ENCODE assay signal across 1 cellular context in genomic region chr14:35365130-35366047, GRCh38.
TF ChIP-seq lines count a peak whose summit lies in the region.

No MANE protein-coding gene starts in this region.

TF ChIP-seq in K562, 482 proteins besides CTCF, POLR2A, EP300 and RAD21 (continued from another document and continues in another):
- no peak for TF ChIP-seq GMEB1 (CRISPR knock-in tag; IDR thresholded peaks at IDR 0.05)
- TF ChIP-seq ERF (CRISPR knock-in tag; IDR thresholded peaks at IDR 0.05), result no peak
- TF ChIP-seq CBX8 (IDR thresholded peaks at IDR 0.05; ENCODE audit: borderline replicate concordance, extremely low read depth, low read depth, low read length, poor library complexity, severe bottlenecking), result no peak
- no peak for TF ChIP-seq RFX5 (IDR thresholded peaks at IDR 0.05; ENCODE audit: low read depth, low read length)
- TF ChIP-seq SAFB2 (IDR thresholded peaks at IDR 0.05; ENCODE audit: borderline replicate concordance, low read depth, low read length, severe bottlenecking), result no peak
- no peak for TF ChIP-seq CHD1 (IDR thresholded peaks at IDR 0.05; ENCODE audit: low read length)
- TF ChIP-seq CBFB (CRISPR knock-in tag; IDR thresholded peaks at IDR 0.05), result no peak
- TF ChIP-seq ZNF354B (CRISPR knock-in tag; IDR thresholded peaks at IDR 0.05), result no peak
- TF ChIP-seq STAT5B (CRISPR knock-in tag; IDR thresholded peaks at IDR 0.05), result no peak
- TF ChIP-seq MXD1 (CRISPR knock-in tag; IDR thresholded peaks at IDR 0.05; ENCODE audit: borderline replicate concordance, poor library complexity, severe bottlenecking), result no peak
- TF ChIP-seq PTRF (tag; IDR thresholded peaks at IDR 0.05), result no peak
- TF ChIP-seq GABPA (tag; conservative IDR thresholded peaks at IDR 0.05; ENCODE audit: low read depth), result peak; percentile 60
- no peak for TF ChIP-seq ZNF133 (CRISPR knock-in tag; IDR thresholded peaks at IDR 0.05)
- TF ChIP-seq NBN (IDR thresholded peaks at IDR 0.05; ENCODE audit: low read depth), result no peak
- no peak; the same call in 1 of the 2 replicates for TF ChIP-seq NCOR1 (IDR thresholded peaks at IDR 0.05)
- TF ChIP-seq SIN3A (IDR thresholded peaks at IDR 0.05; ENCODE audit: borderline replicate concordance in 2 of 2, control insufficient read depth in 1 of 2, low read depth in 2 of 2, low read length in 2 of 2), result no peak
- no peak for TF ChIP-seq SREBF2 (CRISPR knock-in tag; IDR thresholded peaks at IDR 0.05)
- peak; percentile 56 for TF ChIP-seq VEZF1 (CRISPR knock-in tag; IDR thresholded peaks at IDR 0.05)
- TF ChIP-seq HNRNPLL (IDR thresholded peaks at IDR 0.05; ENCODE audit: low read depth, low read length, poor library complexity, severe bottlenecking), result no peak
- no peak for TF ChIP-seq LARP7 (IDR thresholded peaks at IDR 0.05)
- no peak; the same call in 1 of the 2 replicates for TF ChIP-seq ZBTB2 (IDR thresholded peaks at IDR 0.05)
- no peak for TF ChIP-seq NR2F6 (CRISPR knock-in tag; IDR thresholded peaks at IDR 0.05)
- no peak for TF ChIP-seq SNAPC5 (CRISPR knock-in tag; IDR thresholded peaks at IDR 0.05)
- no peak for TF ChIP-seq DNMT1 (IDR thresholded peaks at IDR 0.05)
- TF ChIP-seq GTF2A2 (tag; IDR thresholded peaks at IDR 0.05), result no peak
- no peak for TF ChIP-seq RB1 (IDR thresholded peaks at IDR 0.05; ENCODE audit: low read depth)
- TF ChIP-seq NCOA1 (IDR thresholded peaks at IDR 0.05; ENCODE audit: low read depth), result no peak
- TF ChIP-seq HOMEZ (CRISPR knock-in tag; IDR thresholded peaks at IDR 0.05), result no peak
- TF ChIP-seq CHAMP1 (IDR thresholded peaks at IDR 0.05), result no peak
- TF ChIP-seq ZNF695 (CRISPR knock-in tag; IDR thresholded peaks at IDR 0.05), result no peak
- TF ChIP-seq TAF7 (tag; IDR thresholded peaks at IDR 0.05), result no peak
- no peak for TF ChIP-seq ZKSCAN1 (IDR thresholded peaks at IDR 0.05; ENCODE audit: low read depth, low read length)
- no peak for TF ChIP-seq ZNF239 (CRISPR knock-in tag; IDR thresholded peaks at IDR 0.05)
- TF ChIP-seq E2F6 (IDR thresholded peaks at IDR 0.05; ENCODE audit: borderline replicate concordance in 1 of 2, extremely low read depth in 1 of 2, insufficient read depth in 1 of 2, insufficient read length in 1 of 2, low read depth in 1 of 2, low read length in 1 of 2, poor library complexity in 1 of 2, severe bottlenecking in 1 of 2), result peak; percentile 71 to 81
- TF ChIP-seq ZNF347 (CRISPR knock-in tag; IDR thresholded peaks at IDR 0.05; ENCODE audit: low read depth), result no peak
- TF ChIP-seq RBFOX2 (IDR thresholded peaks at IDR 0.05; ENCODE audit: low read depth, low read length), result peak; percentile 30; the same call in 1 of the 2 replicates
- TF ChIP-seq PKNOX1 (IDR thresholded peaks at IDR 0.05), result peak; percentile 49
- no peak; the same call in 1 of the 2 replicates for TF ChIP-seq DPF2 (IDR thresholded peaks at IDR 0.05)
- no peak for TF ChIP-seq CHCHD3 (CRISPR knock-in tag; IDR thresholded peaks at IDR 0.05)
- TF ChIP-seq PRPF4 (IDR thresholded peaks at IDR 0.05; ENCODE audit: insufficient read depth, low read depth, low read length, poor library complexity, severe bottlenecking), result no peak
- no peak for TF ChIP-seq SREBF1 (IDR thresholded peaks at IDR 0.05; ENCODE audit: borderline replicate concordance, low read depth, low read length)
- TF ChIP-seq ZNF174 (CRISPR knock-in tag; IDR thresholded peaks at IDR 0.05), result no peak
- TF ChIP-seq ZNF592 (IDR thresholded peaks at IDR 0.05), result peak; percentile 97
- TF ChIP-seq JUN (IDR thresholded peaks at IDR 0.05; ENCODE audit: borderline replicate concordance, low read depth, low read length), result peak; percentile 80
- no peak for TF ChIP-seq JUN (CRISPR knock-in tag; IDR thresholded peaks at IDR 0.05; ENCODE audit: borderline replicate concordance)
- TF ChIP-seq RBM25 (IDR thresholded peaks at IDR 0.05; ENCODE audit: low read depth, low read length, severe bottlenecking), result no peak
- TF ChIP-seq REST (CRISPR knock-in tag; IDR thresholded peaks at IDR 0.05; ENCODE audit: low read depth), result no peak
- no peak for TF ChIP-seq TEAD1 (CRISPR knock-in tag; IDR thresholded peaks at IDR 0.05)
- TF ChIP-seq ZNF75A (CRISPR knock-in tag; IDR thresholded peaks at IDR 0.05), result no peak
